In genomic region chr4:162322054-162322453, GRCh38 we compare ENCODE assay signal across 26 cellular contexts.
"Had no signal": no experiment of that assay in that cellular context is flagged by ENCODE, and none has a peak within 500 bp of the region (broad histone marks: within the 10 kb centered on the region; RNA-seq: fewer than 3 reads in every experiment).

No MANE protein-coding gene starts in this region.

- H3K9me3 ChIP-seq: stomach, suprapubic skin, testis, thoracic aorta, thyroid gland, tibial artery, tibial nerve, transverse colon, upper lobe of left lung, upper lobe of right lung, uterus, vagina had no signal

- H3K4me3 ChIP-seq: stomach, suprapubic skin, testis, thoracic aorta, thyroid gland, tibial artery, tibial nerve, transverse colon, upper lobe of left lung, upper lobe of right lung, uterus, vagina had no signal

- H3K27me3 ChIP-seq: stomach, suprapubic skin, testis, thyroid gland, tibial artery, tibial nerve, transverse colon, upper lobe of left lung, upper lobe of right lung, uterus, vagina had no signal

- H3K27ac ChIP-seq: stomach, suprapubic skin, testis, thoracic aorta, thyroid gland, tibial artery, tibial nerve, transverse colon, upper lobe of left lung, upper lobe of right lung, uterus, vagina had no signal

- ATAC-seq: stimulated activated effector memory CD8-positive, alpha-beta T cell treated with anti-CD3 and anti-CD28 coated beads, Interleukin-12 subunit alpha, Interleukin-12 subunit beta, amount 100 ng/mL, for 72 hours; stimulated activated memory B cell treated with anti-CD40 and anti-IgM and Interleukin-4, amounts not matched to agents 10 μg/mL and 1 μg/mL and 100 μg/mL, for 72 hours; stimulated activated naive B cell treated with anti-CD40 and anti-IgM and Interleukin-4, amounts not matched to agents 10 μg/mL and 1 μg/mL and 100 μg/mL, for 72 hours; stimulated activated naive CD8-positive, alpha-beta T cell treated with anti-CD3 and anti-CD28 coated beads, Interleukin-15, amount 100 ng/mL, for 72 hours; stimulated activated naive CD8-positive, alpha-beta T cell treated with anti-CD3 and anti-CD28 coated beads, Interleukin-15, Interleukin-2, amounts not matched to agents 100 U/mL and 50 U/mL, for 24 hours; upper lobe of right lung had no signal

- DNase-seq: stimulated activated CD4-positive, alpha-beta T cell treated with anti-CD3 and anti-CD28 coated beads, Interleukin-2, amount 100 ng/mL, for 48 hours; stimulated activated CD4-positive, alpha-beta T cell treated with anti-CD3 and anti-CD28 coated beads, Interleukin-4, amount 100 ng/mL, for 1 hour; stimulated activated CD4-positive, alpha-beta T cell treated with anti-CD3 and anti-CD28 coated beads, Interleukin-4, amount 100 ng/mL, for 24 hours; stimulated activated CD4-positive, alpha-beta T cell treated with anti-CD3 and anti-CD28 coated beads, Interleukin-4, amount 100 ng/mL, for 4 hours; stimulated activated CD8-positive, alpha-beta memory T cell treated with anti-CD3 and anti-CD28 coated beads, Interleukin-4, amount 100 ng/mL, for 48 hours; stimulated activated naive B cell treated with anti-CD40 and anti-IgM and Interleukin-4, amounts not matched to agents 10 μg/mL and 1 μg/mL and 100 μg/mL, for 72 hours; stimulated activated naive CD4-positive, alpha-beta T cell; stimulated activated naive CD4-positive, alpha-beta T cell treated with Interleukin-2 at 50 U/mL for 16 hours; stimulated activated naive CD8-positive, alpha-beta T cell treated with anti-CD3 and anti-CD28 coated beads, Interleukin-15, amount 100 ng/mL, for 72 hours; stimulated activated naive CD8-positive, alpha-beta T cell treated with anti-CD3 and anti-CD28 coated beads, Interleukin-15, Interleukin-2, amounts not matched to agents 100 U/mL and 50 U/mL, for 24 hours; stomach; substantia nigra; testis; thyroid gland; tibial artery; transverse colon; trophoblast cell; upper lobe of left lung; upper lobe of right lung; uterus had no signal

- H3K36me3 ChIP-seq: stomach, suprapubic skin, thoracic aorta, thyroid gland, tibial artery, tibial nerve, transverse colon, upper lobe of left lung, upper lobe of right lung, uterus, vagina had no signal

- H3K4me1 ChIP-seq: suprapubic skin, testis, tibial artery, tibial nerve, transverse colon, upper lobe of left lung, upper lobe of right lung, uterus, vagina had no signal
